ENCODE assay signal across 17 cellular contexts in the genomic region with DNA sequence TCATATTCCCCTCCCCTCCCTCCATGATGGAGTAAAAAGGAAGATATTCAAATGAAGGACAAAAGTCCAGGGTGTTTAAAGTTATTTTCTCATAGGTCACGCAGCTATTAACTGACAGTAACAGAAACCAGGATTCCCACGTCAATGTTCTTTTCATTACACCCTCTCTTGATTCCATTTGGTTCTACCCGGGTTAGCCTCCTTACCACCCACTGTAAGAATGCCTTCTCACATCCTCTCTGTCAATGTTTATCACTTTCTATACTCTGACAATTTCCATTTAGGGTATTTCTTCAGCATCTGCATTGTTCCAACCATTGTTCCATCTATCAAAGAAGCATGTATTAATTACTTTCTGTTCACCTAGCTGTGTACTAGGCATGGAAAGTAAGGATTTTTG. TPM values are rescaled to one million over a fixed set of nuclear protein-coding genes. Genes with fewer than 3 reads are reported as not detected.
DNase-seq lines count a peak whose midpoint lies in the region; ATAC-seq, FAIRE-seq and TF ChIP-seq lines count a peak whose summit lies in the region.
"Had no signal": no experiment of that assay in that cellular context is flagged by ENCODE, and none has a peak within 500 bp of the region (broad histone marks: within the 10 kb centered on the region; RNA-seq: fewer than 3 reads in every experiment).

No MANE protein-coding gene starts in this region.

- H3K27me3 Mint-ChIP-seq in MCF 10A (ENCODE audit: insufficient read depth, unreplicated experiment): no peaks in the 10 kb centered on the region
- H3K27me3 Mint-ChIP-seq in Calu3 (ENCODE audit: unreplicated experiment): no peaks in the 10 kb centered on the region

- H3K27me3 ChIP-seq in mammary epithelial cell (ENCODE audit: insufficient read depth, low read length) (no peaks in the 10 kb centered on the region), K562 (ENCODE audit: control insufficient read depth in 2 of 2, insufficient read depth in 2 of 2, low read length in 2 of 2) (no peaks in the 10 kb centered on the region), rectal smooth muscle tissue (ENCODE audit: control insufficient read depth, insufficient read depth, low read length) (no peaks in the 10 kb centered on the region), uterus (no peaks in the 10 kb centered on the region)

- no peak overlapping the region for H3K4me2 ChIP-seq in mammary epithelial cell (ENCODE audit: insufficient read depth, low read depth, low read length)
- H3K4me2 ChIP-seq in K562 (ENCODE audit: insufficient read depth, low read length): no peak overlapping the region

- H2AFZ ChIP-seq in mammary epithelial cell (ENCODE audit: low read depth, low read length) (no peak overlapping the region), K562 (ENCODE audit: low read depth, low read length) (no peak overlapping the region)

- H3K4me1 Mint-ChIP-seq in MCF 10A (ENCODE audit: insufficient read depth, unreplicated experiment) (peaks cover 26% of the 10 kb centered on the region), Calu3 (ENCODE audit: low read depth, unreplicated experiment) (peaks cover 73% of the 10 kb centered on the region)

- H3K9me1 ChIP-seq in K562 (ENCODE audit: control insufficient read depth, insufficient read depth, low read length): no peaks in the 10 kb centered on the region

- BruUV-seq in MCF 10A (replicated peaks; lab: Mats Ljungman, UMichigan): no TSS peak
- BruUV-seq in mammary epithelial cell (replicated peaks; lab: Mats Ljungman, UMichigan): no TSS peak
- BruUV-seq in K562 (replicated peaks; lab: Mats Ljungman, UMichigan): no TSS peak
- BruUV-seq in Calu3 (replicated peaks; lab: Mats Ljungman, UMichigan): no TSS peak

- H3K27ac ChIP-seq in mammary epithelial cell (ENCODE audit: insufficient read depth, low read depth, low read length) (no peak overlapping the region), K562 (ENCODE audit: extremely low read depth, low read depth, low read length) (no peak overlapping the region), rectal smooth muscle tissue (ENCODE audit: low read depth, low read length) (peak overlapping the region; percentile 66), uterus (peak overlapping the region; percentile 32 to 74)
- H3K27ac ChIP-seq: C4-2B had no signal

- in situ Hi-C loops in mammary epithelial cell (cut with MboI; ENCODE audit: low sequenced_read_pairs in 2 of 2): no loop called here
- in situ Hi-C loops in K562 (cut with MboI): no loop called here

- dilution Hi-C loops in mammary epithelial cell (cut with HindIII; ENCODE audit: low sequenced_read_pairs): loop anchor here (5.0 kb wide), 1 partner anchor 88 kb away; no protein-coding TSS in a partner anchor

- FAIRE-seq in K562 (lab: Jason Lieb, UNC): no peak

- H3K4me3 Mint-ChIP-seq in MCF 10A (ENCODE audit: unreplicated experiment) (no peak overlapping the region), Calu3 (ENCODE audit: low read depth, unreplicated experiment) (no peak overlapping the region)
- H3K4me3 Mint-ChIP-seq: H9 had no signal

- H3K9ac ChIP-seq in mammary epithelial cell (ENCODE audit: insufficient read depth, low read length) (no peak overlapping the region), K562 (ENCODE audit: insufficient read depth in 1 of 2, low read depth in 2 of 2, low read length in 2 of 2) (no peak overlapping the region), rectal smooth muscle tissue (ENCODE audit: low read length) (no peak overlapping the region)

- no peaks in the 10 kb centered on the region for H3K9me3 Mint-ChIP-seq in MCF 10A (ENCODE audit: unreplicated experiment)
- H3K9me3 Mint-ChIP-seq in Calu3 (ENCODE audit: low read depth, unreplicated experiment): peaks cover 2% of the 10 kb centered on the region
- H3K9me3 Mint-ChIP-seq: H9 had no signal

- H3K27ac Mint-ChIP-seq in MCF 10A (ENCODE audit: low read depth, unreplicated experiment) (peak overlapping the region; percentile 61), Calu3 (ENCODE audit: unreplicated experiment) (no peak overlapping the region)
- H3K27ac Mint-ChIP-seq: H9 had no signal

- no peak for TF ChIP-seq EP300 in K562 (IDR thresholded peaks at IDR 0.05; ENCODE audit: low read length)

- H3K36me3 ChIP-seq in mammary epithelial cell (ENCODE audit: insufficient read depth, low read length) (no peaks in the 10 kb centered on the region), K562 (ENCODE audit: control insufficient read depth, insufficient read depth, low read length) (peaks cover 57% of the 10 kb centered on the region), rectal smooth muscle tissue (ENCODE audit: control insufficient read depth, insufficient read depth, low read length) (no peaks in the 10 kb centered on the region), uterus (no peaks in the 10 kb centered on the region)

- CTCF ChIA-PET in MCF 10A (lab: Yijun Ruan, JAX) (no interaction called here), mammary epithelial cell (lab: Charles Lee; ENCODE audit: low non-redundant PET) (interaction anchor here (0.6 kb wide), 1 partner anchor 35 kb away, joined by 3 read pairs; no protein-coding TSS in a partner anchor), K562 (lab: Yijun Ruan, JAX; ENCODE audit: low intra/inter-chr PET ratio) (no interaction called here), Calu3 (lab: Charles Lee) (interaction anchor here (0.6 kb wide), 1 partner anchor 154 kb away, joined by 3 read pairs; no protein-coding TSS in a partner anchor)

- H3K36me3 Mint-ChIP-seq in MCF 10A (ENCODE audit: insufficient read depth, unreplicated experiment): peaks cover 20% of the 10 kb centered on the region
- peaks cover 21% of the 10 kb centered on the region for H3K36me3 Mint-ChIP-seq in Calu3 (ENCODE audit: insufficient read depth, unreplicated experiment)

- H3K4me1 ChIP-seq in mammary epithelial cell (ENCODE audit: insufficient read depth, low read length) (peaks cover 15% of the 10 kb centered on the region), K562 (replicated peaks in 1 of 2; ENCODE audit: control insufficient read depth in 2 of 2, insufficient read depth in 2 of 2, low read length in 2 of 2) (peaks cover 0 to 14% of the 10 kb centered on the region in 2 experiments; a peak in 2 of 5 replicates), rectal smooth muscle tissue (ENCODE audit: control insufficient read depth, insufficient read depth, low read length) (peaks cover 44% of the 10 kb centered on the region), uterus (peaks cover 4 to 11% of the 10 kb centered on the region in 2 donors)

- no peak for TF ChIP-seq CTCF in MCF 10A (IDR thresholded peaks at IDR 0.05; ENCODE audit: unreplicated experiment)
- no peak for TF ChIP-seq CTCF in mammary epithelial cell (conservative IDR thresholded peaks at IDR 0.05 in 1 of 2, IDR thresholded peaks at IDR 0.05 in 1 of 2; ENCODE audit: extremely low read depth in 1 of 2, insufficient read depth in 1 of 2, low read depth in 1 of 2, low read length in 2 of 2)
- no peak for TF ChIP-seq CTCF in K562 (IDR thresholded peaks at IDR 0.05 in 2 of 3, conservative IDR thresholded peaks at IDR 0.05 in 1 of 3; ENCODE audit: insufficient read depth in 2 of 3, low read depth in 1 of 3, low read length in 3 of 3)
- TF ChIP-seq CTCF in uterus (IDR thresholded peaks at IDR 0.05): no peak
- no peak for TF ChIP-seq CTCF in Calu3 (IDR thresholded peaks at IDR 0.05; ENCODE audit: unreplicated experiment)

- intact Hi-C loops in MCF 10A (cut with micrococcal nuclease): no loop called here
- intact Hi-C loops in mammary epithelial cell (cut with micrococcal nuclease): no loop called here
- intact Hi-C loops in K562 (cut with micrococcal nuclease): no loop called here
- intact Hi-C loops in uterus (cut with DNase I; ENCODE audit: low total_unique reads): no loop called here
- intact Hi-C loops in Calu3 (cut with micrococcal nuclease; ENCODE audit: unreplicated experiment): no loop called here

- H3K9me3 ChIP-seq in mammary epithelial cell (replicated peaks; ENCODE audit: insufficient read depth, low read length) (no peaks in the 10 kb centered on the region), K562 (replicated peaks; ENCODE audit: control insufficient read depth, insufficient read depth, low read depth, low read length) (no peaks in the 10 kb centered on the region), uterus (no peaks in the 10 kb centered on the region)

- TF ChIP-seq RAD21 in K562 (CRISPR knock-in tag; conservative IDR thresholded peaks at IDR 0.05 in 1 of 2, IDR thresholded peaks at IDR 0.05 in 1 of 2): no peak

- no peak for TF ChIP-seq POLR2A in K562 (conservative IDR thresholded peaks at IDR 0.05)
- no peak for TF ChIP-seq POLR2A in uterus (IDR thresholded peaks at IDR 0.05)

- H3K4me3 ChIP-seq in mammary epithelial cell (replicated peaks in 1 of 3; ENCODE audit: insufficient read depth in 1 of 3, low read depth in 2 of 3, low read length in 3 of 3) (no peak overlapping the region), K562 (no peak overlapping the region), rectal smooth muscle tissue (ENCODE audit: low read length) (no peak overlapping the region), uterus (no peak overlapping the region)

- WGBS in mammary epithelial cell (ENCODE audit: low coverage, missing lambda C conversion rate): 97% methylated on average over 3 of the region's 3 CpGs
- WGBS in K562 (ENCODE audit: insufficient coverage, low coverage, missing lambda C conversion rate): 78% methylated on average over 3 of the region's 3 CpGs

- POLR2A ChIA-PET in MCF 10A (lab: Yijun Ruan, JAX): interaction anchor here (2.2 kb wide), 1 partner anchor 14 kb away, joined by 8 read pairs; no protein-coding TSS in a partner anchor
- POLR2A ChIA-PET in K562 (lab: Yijun Ruan, JAX): interaction anchor here (0.5 to 5.4 kb wide), 4 partner anchors 12 to 47 kb away, joined by 3 to 27 read pairs (median 4); no protein-coding TSS in a partner anchor

- no peak for ATAC-seq in K562
- ATAC-seq in HG03095 (IDR thresholded peaks at IDR 0.05; ENCODE audit: unreplicated experiment): no peak

- peaks cover 60% of the 10 kb centered on the region for H3K79me2 ChIP-seq in mammary epithelial cell (ENCODE audit: insufficient read depth, low read length)
- H3K79me2 ChIP-seq in K562 (ENCODE audit: control insufficient read depth, insufficient read depth, low read length): peaks cover 88% of the 10 kb centered on the region

- H4K20me1 ChIP-seq in mammary epithelial cell (ENCODE audit: insufficient read depth, low read length) (peaks cover 3% of the 10 kb centered on the region), K562 (replicated peaks; ENCODE audit: control insufficient read depth, insufficient read depth, low read length) (peaks cover 14% of the 10 kb centered on the region)

- DNase-seq in MCF 10A (ENCODE audit: unreplicated experiment): no peak
- DNase-seq in mammary epithelial cell: no peak
- DNase-seq in K562 (ENCODE audit: extremely low read depth in 1 of 4, low spot score in 3 of 4): no peak
- DNase-seq in uterus: no peak
- DNase-seq in kidney glomerular epithelial cell (lab: John Stamatoyannopoulos, UW): no peak
- DNase-seq in Calu3: no peak
- DNase-seq: 8988T, DMS153, EL, H9, MV-4-11, NCI-H1436, NCI-H2081, NCI-H510A treated with DMSO at 0.1 percent for 48 hours had no signal

RNA-seq across cellular contexts. Expression of a gene that starts 52.1 kb away (rescaled TPM):
- total RNA-seq in MCF 10A (2022) (22.4 and 23.6 TPM in 2 replicates), mammary epithelial cell (10 to 100 TPM; 17.9 to 20.2 TPM), K562 (2014; rRNA removed) (47.3 and 51.0 TPM in 2 replicates), K562 (2014; rRNA removed; fragmentation: Illumina TruSeq; extraction: Trizol) (61.8 and 70.8 TPM in 2 replicates), K562 (2015; rRNA removed; fragmentation: Illumina TruSeq; extraction: Trizol) (57.2 and 59.8 TPM in 2 replicates), K562 (2021) (49.8 and 56.4 TPM in 2 replicates), uterus (10 to 100 TPM; 15.6 to 58.8 (median 38.2) TPM), Calu3 (2022) (43.9 and 48.4 TPM in 2 replicates)
- polyA plus RNA-seq in mammary epithelial cell (13.0 TPM), K562 (2011; rRNA removed) (68.5 and 81.2 TPM in 2 replicates), K562 (2014; fragmentation: Illumina TruSeq; extraction: Trizol) (54.8 and 56.0 TPM in 2 replicates), K562 (2014; fragmentation: Nextera tagmentation; extraction: Ambion mirVana) (10 to 100 TPM in 1 of 2 experiments, 1 to 10 TPM in 1; 5.4 to 57.7 TPM), K562 (2014; rRNA removed) (54.4 and 56.8 TPM in 2 replicates)
- 18.3 TPM for polyA minus RNA-seq in mammary epithelial cell
- total RNA-seq in K562 (2011; cell fraction: chromatin; rRNA removed; ENCODE audit: low replicate concordance): 19.3 and 42.2 TPM in 2 replicates
- 17.3 and 21.3 TPM in 2 replicates for total RNA-seq in K562 (2011; cell fraction: nucleolus; rRNA removed)
- total RNA-seq in K562 (2011; cell fraction: nucleoplasm; rRNA removed): 38.4 and 67.7 TPM in 2 replicates
- 29.2 and 49.7 TPM in 2 replicates for polyA plus RNA-seq in K562 (2011; cell fraction: cytosol; rRNA removed)
- 20.7 and 29.1 TPM in 2 replicates for polyA plus RNA-seq in K562 (2011; cell fraction: nucleus; rRNA removed)
- 15.2 and 19.2 TPM in 2 replicates for polyA plus RNA-seq in K562 (2012)
- 105 and 133 TPM in 2 replicates for polyA minus RNA-seq in K562 (2011; rRNA and poly(A)+ RNA removed)
- polyA minus RNA-seq in K562 (2011; cell fraction: cytosol; rRNA and poly(A)+ RNA removed): 46.1 and 59.9 TPM in 2 replicates
- polyA minus RNA-seq in K562 (2011; cell fraction: nucleus; rRNA and poly(A)+ RNA removed): 9.4 and 18.1 TPM in 2 replicates

Comparison
In these comparisons a context has a peak if more than half of its experiments do, and no peak if none do; other contexts are left out.
1. CTCF ChIA-PET loops: an anchor here in mammary epithelial cell (0.6 kb wide) and Calu3 (0.6 kb wide); none called in MCF 10A and K562.
2. H3K27ac ChIP-seq: peak in rectal smooth muscle tissue (single experiment) and uterus (2 of 2); none in mammary epithelial cell (single experiment) and K562 (single experiment).